ENCODE assay signal across 8 cellular contexts in the genomic region with DNA sequence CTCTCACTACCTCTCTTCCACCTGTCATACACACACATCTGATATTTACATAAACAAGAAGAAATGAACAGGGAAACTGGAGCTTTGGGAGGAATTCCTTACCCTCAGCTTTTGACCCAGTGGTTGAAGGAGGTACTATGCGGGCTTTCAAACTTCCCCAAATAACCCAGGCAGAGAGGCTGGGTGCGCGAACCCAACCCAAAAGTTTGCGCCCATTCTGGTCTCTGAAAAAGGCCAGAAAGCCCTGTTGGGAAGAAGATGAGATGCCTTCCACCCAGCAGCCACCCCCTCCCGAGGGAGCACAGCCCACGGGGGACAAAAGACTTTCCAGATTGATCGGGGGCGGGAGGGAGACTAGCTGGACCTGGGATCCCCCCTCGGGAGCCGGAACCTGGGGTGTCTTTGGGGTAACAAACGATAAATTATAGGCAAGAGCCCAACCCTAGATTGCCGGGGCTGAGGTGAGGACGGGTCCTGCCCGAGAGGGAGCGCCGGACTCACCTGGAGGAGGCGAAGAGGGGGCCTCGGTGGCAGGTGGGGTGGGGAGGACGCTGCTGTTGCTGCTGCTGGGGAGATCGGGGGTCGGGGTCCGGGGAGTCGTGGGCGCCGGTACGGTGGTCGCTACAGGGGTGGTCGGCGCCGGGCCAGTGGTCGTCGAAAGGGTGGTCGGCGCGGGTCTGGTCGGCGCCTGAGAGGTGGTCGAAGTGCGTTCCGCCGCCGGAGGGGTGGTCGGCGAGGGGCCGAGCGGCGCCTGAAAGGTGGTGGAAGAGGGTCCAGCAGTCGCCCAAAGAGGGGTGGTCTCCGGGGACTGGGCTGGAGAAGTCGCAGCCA. TPM values are rescaled to one million over a fixed set of nuclear protein-coding genes. Genes with fewer than 3 reads are reported as not detected.
DNase-seq lines count a peak whose midpoint lies in the region; ATAC-seq, FAIRE-seq and TF ChIP-seq lines count a peak whose summit lies in the region.

No MANE protein-coding gene starts in this region.

- dilution Hi-C loops in endothelial cell of umbilical vein (cut with MboI; ENCODE audit: extremely low pct_ligation_motif_present, low sequenced_read_pairs): no loop called here

- CTCF ChIA-PET in endothelial cell of umbilical vein (lab: Charles Lee): interaction anchor here (0.7 to 3.7 kb wide), 3 partner anchors 16 to 93 kb away, joined by 3 to 28 read pairs (median 3); no protein-coding TSS in a partner anchor
- CTCF ChIA-PET in naive thymus-derived CD4-positive, alpha-beta T cell (lab: Charles Lee): no interaction called here

- peaks cover 21% of the 10 kb centered on the region for H3K4me1 ChIP-seq in endothelial cell of umbilical vein (ENCODE audit: control insufficient read depth, extremely low read depth, insufficient read depth, low read length)
- peaks cover 22% of the 10 kb centered on the region in 2 donors for H3K4me1 ChIP-seq in naive thymus-derived CD4-positive, alpha-beta T cell (ENCODE audit: control insufficient read depth in 2 of 2, insufficient read depth in 2 of 2, low read length in 2 of 2)

- DNase-seq in AG08395 (ENCODE audit: low spot score): peak; percentile 38
- DNase-seq in HFF-Myc (ENCODE audit: extremely low read depth, low read depth): no peak
- peak; percentile 12 to 17 for DNase-seq in activated CD4-positive, alpha-beta T cell treated with anti-CD3 and anti-CD28 coated beads for 4 hours
- no peak for DNase-seq in endothelial cell of umbilical vein (ENCODE audit: low read depth, low spot score)
- DNase-seq in naive thymus-derived CD4-positive, alpha-beta T cell: peak in 4 of 9 donors; percentile 13 to 33 (median 15)

- H3K4me3 ChIP-seq in HFF-Myc (replicated peaks; ENCODE audit: low read depth, low read length) (peak overlapping the region; percentile 66), endothelial cell of umbilical vein (replicated peaks in 1 of 3; ENCODE audit: insufficient read depth in 1 of 3, low read depth in 1 of 3, low read length in 3 of 3) (peak overlapping the region; percentile 50 to 84 (median 65))
- H3K4me3 ChIP-seq in naive thymus-derived CD4-positive, alpha-beta T cell (ENCODE audit: low read length): peak overlapping the region; percentile 85

- no peak for ATAC-seq in naive thymus-derived CD4-positive, alpha-beta T cell
- ATAC-seq in GM19463 (IDR thresholded peaks at IDR 0.05; ENCODE audit: unreplicated experiment): no peak
- ATAC-seq in GM18870 (IDR thresholded peaks at IDR 0.05; ENCODE audit: unreplicated experiment): no peak
- no peak for ATAC-seq in HG03025 (IDR thresholded peaks at IDR 0.05; ENCODE audit: low FRiP score, unreplicated experiment)

- H3K9ac ChIP-seq in endothelial cell of umbilical vein (replicated peaks; ENCODE audit: extremely low read depth, insufficient read depth, low read length): peak overlapping the region; percentile 90

- H3K36me3 ChIP-seq in endothelial cell of umbilical vein (ENCODE audit: control insufficient read depth in 2 of 2, extremely low read depth in 1 of 2, insufficient read depth in 2 of 2, low read length in 2 of 2): no peaks in the 10 kb centered on the region
- peaks cover 0 to 3% (median 0%) of the 10 kb centered on the region in 3 experiments for H3K36me3 ChIP-seq in naive thymus-derived CD4-positive, alpha-beta T cell (ENCODE audit: control insufficient read depth in 2 of 3, insufficient read depth in 3 of 3, low read length in 3 of 3)

- no peak for TF ChIP-seq POLR2A in endothelial cell of umbilical vein (IDR thresholded peaks at IDR 0.05; ENCODE audit: low read depth, low read length)

- H3K27me3 Mint-ChIP-seq in naive thymus-derived CD4-positive, alpha-beta T cell: no peaks in the 10 kb centered on the region

- H3K27ac Mint-ChIP-seq in naive thymus-derived CD4-positive, alpha-beta T cell: peak overlapping the region; percentile 27 to 98 (median 87)

- no TSS peak for BruUV-seq in endothelial cell of umbilical vein (replicated peaks; lab: Mats Ljungman, UMichigan)

- H3K79me2 ChIP-seq in endothelial cell of umbilical vein (ENCODE audit: control insufficient read depth, insufficient read depth, low read length): peaks cover 2% of the 10 kb centered on the region

- H3K9me3 Mint-ChIP-seq in naive thymus-derived CD4-positive, alpha-beta T cell: no peaks in the 10 kb centered on the region

- H3K4me1 Mint-ChIP-seq in naive thymus-derived CD4-positive, alpha-beta T cell: peaks cover 19 to 45% (median 37%) of the 10 kb centered on the region in 7 donors

- H4K20me1 ChIP-seq in endothelial cell of umbilical vein (replicated peaks; ENCODE audit: control insufficient read depth, extremely low read depth, insufficient read depth, low read length): no peaks in the 10 kb centered on the region

- FAIRE-seq in endothelial cell of umbilical vein (lab: Jason Lieb, UNC): no peak

- POLR2A ChIA-PET in endothelial cell of umbilical vein (lab: Charles Lee): no interaction called here
- POLR2A ChIA-PET in naive thymus-derived CD4-positive, alpha-beta T cell (lab: Charles Lee): no interaction called here

- no peak overlapping the region for H3K27ac ChIP-seq in endothelial cell of umbilical vein (ENCODE audit: insufficient read depth, low read depth, low read length)
- H3K27ac ChIP-seq in naive thymus-derived CD4-positive, alpha-beta T cell (ENCODE audit: low read depth, low read length): peak overlapping the region; percentile 79

- H3K9me1 ChIP-seq in endothelial cell of umbilical vein (replicated peaks; ENCODE audit: control insufficient read depth, extremely low read depth, insufficient read depth, low read length): no peaks in the 10 kb centered on the region

- peaks cover 0 to 1% (median 0%) of the 10 kb centered on the region in 5 donors for H3K36me3 Mint-ChIP-seq in naive thymus-derived CD4-positive, alpha-beta T cell

- no peaks in the 10 kb centered on the region for H3K27me3 ChIP-seq in endothelial cell of umbilical vein (ENCODE audit: control insufficient read depth in 2 of 2, insufficient read depth in 2 of 2, low read length in 2 of 2)
- no peaks in the 10 kb centered on the region for H3K27me3 ChIP-seq in naive thymus-derived CD4-positive, alpha-beta T cell (ENCODE audit: control insufficient read depth in 2 of 2, insufficient read depth in 2 of 2, low read length in 2 of 2)

- H3K4me2 ChIP-seq in endothelial cell of umbilical vein (ENCODE audit: insufficient read depth, low read length): peak overlapping the region; percentile 78

- H3K9me3 ChIP-seq in endothelial cell of umbilical vein (replicated peaks; ENCODE audit: control insufficient read depth, insufficient read depth, low read length): no peaks in the 10 kb centered on the region
- no peaks in the 10 kb centered on the region for H3K9me3 ChIP-seq in naive thymus-derived CD4-positive, alpha-beta T cell (ENCODE audit: control insufficient read depth in 2 of 3, low read length in 3 of 3)

- peak overlapping the region; percentile 11 for H2AFZ ChIP-seq in endothelial cell of umbilical vein (ENCODE audit: low read depth, low read length)

- no peak for TF ChIP-seq CTCF in HFF-Myc (IDR thresholded peaks at IDR 0.05; ENCODE audit: low read depth, low read length, missing control alignments)
- TF ChIP-seq CTCF in endothelial cell of umbilical vein (IDR thresholded peaks at IDR 0.05; ENCODE audit: extremely low read depth in 1 of 2, insufficient read depth in 1 of 2, low read depth in 1 of 2, low read length in 2 of 2): no peak

- H3K4me3 Mint-ChIP-seq in naive thymus-derived CD4-positive, alpha-beta T cell: peak overlapping the region; percentile 79 to 98 (median 86)

- intact Hi-C loops in endothelial cell of umbilical vein (cut with micrococcal nuclease): loop anchor here (1.0 to 5.0 kb wide), 2 partner anchors 17 to 96 kb away; no protein-coding TSS in a partner anchor
- intact Hi-C loops in naive thymus-derived CD4-positive, alpha-beta T cell (cut with micrococcal nuclease): loop anchor here (1.0 to 5.0 kb wide), 18 partner anchors 79 to 657 kb away; a partner anchor contains a TSS

TF ChIP-seq in endothelial cell of umbilical vein, 7 proteins besides CTCF, POLR2A, EP300 and RAD21:
- TF ChIP-seq MYC (IDR thresholded peaks at IDR 0.05; ENCODE audit: low read depth, low read length) (no peak), POLR2AphosphoS5 (IDR thresholded peaks at IDR 0.05; ENCODE audit: insufficient read depth, low read depth, low read length) (no peak), GATA2 (IDR thresholded peaks at IDR 0.05; ENCODE audit: insufficient read depth, insufficient read length, low read depth, low read length) (no peak), EZH2 (IDR thresholded peaks at IDR 0.05; ENCODE audit: borderline replicate concordance, low read depth, low read length, severe bottlenecking) (no peak), FOS (IDR thresholded peaks at IDR 0.05; ENCODE audit: borderline replicate concordance, insufficient read depth, low read length) (no peak), JUN (IDR thresholded peaks at IDR 0.05; ENCODE audit: borderline replicate concordance, insufficient read depth, insufficient read length, low read depth) (no peak)
- TF ChIP-seq, protein P1, sequence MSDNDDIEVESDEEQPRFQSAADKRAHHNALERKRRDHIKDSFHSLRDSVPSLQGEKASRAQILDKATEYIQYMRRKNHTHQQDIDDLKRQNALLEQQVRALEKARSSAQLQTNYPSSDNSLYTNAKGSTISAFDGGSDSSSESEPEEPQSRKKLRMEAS (IDR thresholded peaks at IDR 0.05; ENCODE audit: insufficient read depth, insufficient read length): no peak

RNA-seq across cellular contexts. Expression of a gene that starts 0.8 kb away (rescaled TPM):
- total RNA-seq in endothelial cell of umbilical vein: 11.1 and 13.0 TPM in 2 replicates
- 3.5 and 4.0 TPM in 2 replicates for polyA plus RNA-seq in endothelial cell of umbilical vein
- polyA plus RNA-seq in endothelial cell of umbilical vein (2011; cell fraction: cytosol; rRNA removed): 4.6 and 5.1 TPM in 2 replicates
- polyA plus RNA-seq in endothelial cell of umbilical vein (2011; cell fraction: nucleus; rRNA removed): 3.7 and 4.0 TPM in 2 replicates
- 13.6 and 13.8 TPM in 2 replicates for polyA plus RNA-seq in endothelial cell of umbilical vein (2012)
- polyA minus RNA-seq in endothelial cell of umbilical vein: 7.6 and 8.1 TPM in 2 replicates
- 7.7 TPM for polyA minus RNA-seq in endothelial cell of umbilical vein (2011; cell fraction: cytosol; rRNA and poly(A)+ RNA removed)
- polyA minus RNA-seq in endothelial cell of umbilical vein (2011; cell fraction: nucleus; rRNA and poly(A)+ RNA removed): 3.8 and 5.0 TPM in 2 replicates
- total RNA-seq in naive thymus-derived CD4-positive, alpha-beta T cell: 10 to 100 TPM in 4 of 5 experiments, 1 to 10 TPM in 1; 9.5 to 35.4 (median 11.1) TPM
- 1 to 10 TPM; 3.9 to 7.4 TPM for polyA plus RNA-seq in naive thymus-derived CD4-positive, alpha-beta T cell

Comparison
In these comparisons a context has a peak if more than half of its experiments do, and no peak if none do; other contexts are left out.
1. DNase-seq: peak in AG08395 (single experiment) and activated CD4-positive, alpha-beta T cell treated with anti-CD3 and anti-CD28 coated beads for 4 hours (2 of 2); none in HFF-Myc (single experiment) and endothelial cell of umbilical vein (single experiment).
2. Peak in every context shown above with its lines, with median percentiles within 50 percentile points of each other: H3K4me3 ChIP-seq.